Comparison of ENCODE assay signal across 26 cellular contexts in the genomic region with DNA sequence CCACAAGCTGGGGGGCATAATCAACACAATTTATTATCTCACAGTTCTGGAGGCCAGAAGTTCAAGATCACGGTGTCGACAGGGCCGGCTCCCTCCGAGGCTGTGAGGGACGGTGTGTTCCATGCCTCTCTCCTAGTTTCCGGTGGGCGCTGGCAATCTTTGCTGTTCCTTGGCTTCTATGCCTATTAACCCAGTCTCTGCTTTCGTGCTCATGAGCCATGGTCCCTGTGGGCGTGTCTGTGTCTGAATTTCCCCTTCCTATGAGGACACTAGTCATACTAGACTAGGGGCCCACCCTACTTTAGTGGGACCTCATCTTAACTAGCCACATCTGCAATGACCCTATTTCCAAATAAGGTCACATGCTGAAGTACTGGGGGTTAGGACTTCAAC. TPM values are rescaled to one million over a fixed set of nuclear protein-coding genes. Genes with fewer than 3 reads are reported as not detected.
DNase-seq lines count a peak whose midpoint lies in the region; ATAC-seq and TF ChIP-seq lines count a peak whose summit lies in the region.
"Had no signal": no experiment of that assay in that cellular context is flagged by ENCODE, and none has a peak within 500 bp of the region (broad histone marks: within the 10 kb centered on the region; RNA-seq: fewer than 3 reads in every experiment).

No MANE protein-coding gene starts in this region.

- H3K27me3 Mint-ChIP-seq in activated T-cell treated with anti-CD3 and anti-CD28 coated beads, Interleukin-2, amount 50 U/mL, for 24 hours, result no peaks in the 10 kb centered on the region
- peaks cover 2% of the 10 kb centered on the region for H3K27me3 Mint-ChIP-seq in activated T-helper 1 cell treated with anti-CD3 and anti-CD28 coated beads, Interleukin-12 subunit alpha, Interleukin-12 subunit beta, Interleukin-2, Interleukin-4 antibody, amounts not matched to agents 30 ng/mL and 10 ng/mL and 1 ng/mL, durations not matched to agents 14 hours and 24 hours and 36 hours (ENCODE audit: insufficient read depth)
- H3K27me3 Mint-ChIP-seq: activated CD4-positive, alpha-beta T cell treated with anti-CD3 and anti-CD28 coated beads, Interleukin-2, amount 10 ng/mL, durations not matched to agents 24 days and 14 days; B cell; progenitor cell of endocrine pancreas had no signal

- H3K4me1 ChIP-seq in heart left ventricle (peaks cover 30 to 95% (median 90%) of the 10 kb centered on the region in 12 donors), psoas muscle (peaks cover 91% of the 10 kb centered on the region), upper lobe of right lung (peaks cover 29% of the 10 kb centered on the region), thyroid gland (peaks cover 9 to 11% of the 10 kb centered on the region in 2 donors)

- H3K4me1 Mint-ChIP-seq in activated T-cell treated with anti-CD3 and anti-CD28 coated beads, Interleukin-2, amount 50 U/mL, for 24 hours (ENCODE audit: low read depth), result peaks cover 63% of the 10 kb centered on the region
- H3K4me1 Mint-ChIP-seq in activated T-helper 1 cell treated with anti-CD3 and anti-CD28 coated beads, Interleukin-12 subunit alpha, Interleukin-12 subunit beta, Interleukin-2, Interleukin-4 antibody, amounts not matched to agents 30 ng/mL and 10 ng/mL and 1 ng/mL, durations not matched to agents 14 hours and 24 hours and 36 hours (ENCODE audit: low read depth), result peaks cover 25% of the 10 kb centered on the region

- DNase-seq in heart left ventricle (peak in 1 of 5 donors; percentile 54), cardiac septum (ENCODE audit: low spot score) (no peak), left cardiac atrium (peak; percentile 70), psoas muscle (peak in 1 of 2 donors; percentile 63), upper lobe of right lung (no peak), thyroid gland (no peak)
- DNase-seq in activated T-cell treated with anti-CD3 and anti-CD28 coated beads, Interleukin-2, amount 50 U/mL, for 24 hours, result no peak
- no peak for DNase-seq in activated T-helper 1 cell treated with anti-CD3 and anti-CD28 coated beads, Interleukin-12 subunit alpha, Interleukin-12 subunit beta, Interleukin-2, Interleukin-4 antibody, amounts not matched to agents 30 ng/mL and 10 ng/mL and 1 ng/mL, durations not matched to agents 14 hours and 24 hours and 36 hours (ENCODE audit: low spot score)
- DNase-seq: activated CD4-positive, alpha-beta T cell treated with anti-CD3 and anti-CD28 coated beads, Interleukin-2, amount 10 ng/mL, durations not matched to agents 24 days and 14 days; activated effector memory CD4-positive, alpha-beta T cell treated with anti-CD3 and anti-CD28 coated beads, Interleukin-2, amount 50 U/mL, for 16 hours; brain microvascular endothelial cell; COR-L47; cortex of kidney; DMS79; esophagus squamous epithelium; IMR-90; NCI-H1105; NCI-H1930; NCI-H446; small intestine; stimulated activated CD4-positive, alpha-beta T cell treated with anti-CD3 and anti-CD28 coated beads, Interleukin-2, amount 100 ng/mL, for 24 hours; WERI-Rb-1 had no signal

- no peak overlapping the region for H3K27ac Mint-ChIP-seq in activated T-cell treated with anti-CD3 and anti-CD28 coated beads, Interleukin-2, amount 50 U/mL, for 24 hours
- no peak overlapping the region for H3K27ac Mint-ChIP-seq in activated T-helper 1 cell treated with anti-CD3 and anti-CD28 coated beads, Interleukin-12 subunit alpha, Interleukin-12 subunit beta, Interleukin-2, Interleukin-4 antibody, amounts not matched to agents 30 ng/mL and 10 ng/mL and 1 ng/mL, durations not matched to agents 14 hours and 24 hours and 36 hours
- H3K27ac Mint-ChIP-seq: activated CD4-positive, alpha-beta T cell treated with anti-CD3 and anti-CD28 coated beads, Interleukin-2, amount 10 ng/mL, durations not matched to agents 24 days and 14 days; B cell; progenitor cell of endocrine pancreas had no signal

- peak; percentile 6 to 41 (median 29) for ATAC-seq in heart left ventricle
- peak in 1 of 2 donors; percentile 10 for ATAC-seq in left cardiac atrium
- peak in 3 of 4 donors; percentile 18 to 25 (median 22) for ATAC-seq in psoas muscle
- ATAC-seq in upper lobe of right lung, result peak; percentile 73
- ATAC-seq: A549 had no signal

- WGBS in heart left ventricle, 4 donors, result 36 to 48% (median 41%) methylated on average over 9 of the region's 9 CpGs
- WGBS in psoas muscle, 3 donors, result 34 to 69% (median 42%) methylated on average over 9 of the region's 9 CpGs
- WGBS in thyroid gland, 2 donors, result 88 to 96% methylated on average over 9 of the region's 9 CpGs

- peaks cover 4% of the 10 kb centered on the region for H3K36me3 Mint-ChIP-seq in activated T-cell treated with anti-CD3 and anti-CD28 coated beads, Interleukin-2, amount 50 U/mL, for 24 hours (ENCODE audit: low read depth)
- peaks cover 4% of the 10 kb centered on the region for H3K36me3 Mint-ChIP-seq in activated T-helper 1 cell treated with anti-CD3 and anti-CD28 coated beads, Interleukin-12 subunit alpha, Interleukin-12 subunit beta, Interleukin-2, Interleukin-4 antibody, amounts not matched to agents 30 ng/mL and 10 ng/mL and 1 ng/mL, durations not matched to agents 14 hours and 24 hours and 36 hours (ENCODE audit: low read depth)

- no peak overlapping the region for H3K4me3 ChIP-seq in heart left ventricle
- H3K4me3 ChIP-seq in psoas muscle, result no peak overlapping the region
- no peak overlapping the region for H3K4me3 ChIP-seq in upper lobe of right lung
- no peak overlapping the region for H3K4me3 ChIP-seq in thyroid gland (replicated peaks in 1 of 3)
- H3K4me3 ChIP-seq: A549, esophagus squamous epithelium had no signal

- H3K36me3 ChIP-seq in heart left ventricle, result no peaks in the 10 kb centered on the region
- no peaks in the 10 kb centered on the region for H3K36me3 ChIP-seq in psoas muscle (ENCODE audit: insufficient read depth in 1 of 2, low read depth in 1 of 2)
- no peaks in the 10 kb centered on the region for H3K36me3 ChIP-seq in upper lobe of right lung
- no peaks in the 10 kb centered on the region for H3K36me3 ChIP-seq in thyroid gland
- H3K36me3 ChIP-seq: esophagus squamous epithelium had no signal

- H3K9me3 Mint-ChIP-seq in activated T-cell treated with anti-CD3 and anti-CD28 coated beads, Interleukin-2, amount 50 U/mL, for 24 hours, result no peaks in the 10 kb centered on the region
- no peaks in the 10 kb centered on the region for H3K9me3 Mint-ChIP-seq in activated T-helper 1 cell treated with anti-CD3 and anti-CD28 coated beads, Interleukin-12 subunit alpha, Interleukin-12 subunit beta, Interleukin-2, Interleukin-4 antibody, amounts not matched to agents 30 ng/mL and 10 ng/mL and 1 ng/mL, durations not matched to agents 14 hours and 24 hours and 36 hours
- H3K9me3 Mint-ChIP-seq: activated CD4-positive, alpha-beta T cell treated with anti-CD3 and anti-CD28 coated beads, Interleukin-2, amount 10 ng/mL, durations not matched to agents 24 days and 14 days; neural crest cell had no signal

- H3K27ac ChIP-seq in heart left ventricle, result peak overlapping the region in 10 of 12 donors; percentile 12 to 97 (median 64)
- peak overlapping the region; percentile 79 for H3K27ac ChIP-seq in psoas muscle
- H3K27ac ChIP-seq in upper lobe of right lung, result no peak overlapping the region
- no peak overlapping the region for H3K27ac ChIP-seq in thyroid gland
- H3K27ac ChIP-seq: A549, brain microvascular endothelial cell, esophagus squamous epithelium, WERI-Rb-1 had no signal

- no peaks in the 10 kb centered on the region for H3K27me3 ChIP-seq in heart left ventricle
- H3K27me3 ChIP-seq in psoas muscle (ENCODE audit: insufficient read depth in 3 of 3, low read length in 2 of 3), result no peaks in the 10 kb centered on the region
- no peaks in the 10 kb centered on the region for H3K27me3 ChIP-seq in upper lobe of right lung
- no peaks in the 10 kb centered on the region for H3K27me3 ChIP-seq in thyroid gland
- H3K27me3 ChIP-seq: brain microvascular endothelial cell, esophagus squamous epithelium had no signal

- no peak for TF ChIP-seq CTCF in heart left ventricle (IDR thresholded peaks at IDR 0.05)
- no peak for TF ChIP-seq CTCF in psoas muscle (IDR thresholded peaks at IDR 0.05)
- TF ChIP-seq CTCF in upper lobe of right lung (IDR thresholded peaks at IDR 0.05), result no peak
- TF ChIP-seq CTCF in thyroid gland (IDR thresholded peaks at IDR 0.05), result no peak

- no peak for TF ChIP-seq POLR2A in heart left ventricle (IDR thresholded peaks at IDR 0.05)
- no peak for TF ChIP-seq POLR2A in thyroid gland (IDR thresholded peaks at IDR 0.05)

- intact Hi-C loops in heart left ventricle (cut with DNase I), result no loop called here
- intact Hi-C loops in cardiac septum (cut with DNase I), result no loop called here
- intact Hi-C loops in left cardiac atrium (cut with DNase I), result no loop called here
- intact Hi-C loops in psoas muscle (cut with DNase I), result no loop called here
- intact Hi-C loops in upper lobe of right lung (cut with DNase I), result no loop called here
- intact Hi-C loops in thyroid gland (cut with DNase I), result no loop called here
- intact Hi-C loops in activated T-helper 1 cell treated with anti-CD3 and anti-CD28 coated beads, Interleukin-12 subunit alpha, Interleukin-12 subunit beta, Interleukin-2, Interleukin-4 antibody, amounts not matched to agents 30 ng/mL and 10 ng/mL and 1 ng/mL, durations not matched to agents 14 hours and 24 hours and 36 hours (cut with micrococcal nuclease), result no loop called here

- H3K9me3 ChIP-seq in heart left ventricle (no peaks in the 10 kb centered on the region), psoas muscle (no peaks in the 10 kb centered on the region), upper lobe of right lung (no peaks in the 10 kb centered on the region), thyroid gland (no peaks in the 10 kb centered on the region)
- H3K9me3 ChIP-seq: A549, esophagus squamous epithelium had no signal

- H3K4me3 Mint-ChIP-seq in activated T-cell treated with anti-CD3 and anti-CD28 coated beads, Interleukin-2, amount 50 U/mL, for 24 hours, result no peak overlapping the region
- no peak overlapping the region for H3K4me3 Mint-ChIP-seq in activated T-helper 1 cell treated with anti-CD3 and anti-CD28 coated beads, Interleukin-12 subunit alpha, Interleukin-12 subunit beta, Interleukin-2, Interleukin-4 antibody, amounts not matched to agents 30 ng/mL and 10 ng/mL and 1 ng/mL, durations not matched to agents 14 hours and 24 hours and 36 hours
- H3K4me3 Mint-ChIP-seq: activated CD4-positive, alpha-beta T cell treated with anti-CD3 and anti-CD28 coated beads, Interleukin-2, amount 10 ng/mL, durations not matched to agents 24 days and 14 days; B cell; neural crest cell had no signal

RNA-seq across cellular contexts. Expression of a gene that starts 29.4 kb away (rescaled TPM):
- total RNA-seq in heart left ventricle (100 to 1,000 TPM; 102 to 244 (median 143) TPM), cardiac septum (218 TPM), left cardiac atrium (100 to 1,000 TPM; 123 to 139 TPM), psoas muscle (100 to 1,000 TPM in 2 of 4 donors, 10 to 100 TPM in 2; 74.7 to 166 (median 99.6) TPM), upper lobe of right lung (64.3 TPM), thyroid gland (10 to 100 TPM; 31.3 to 58.5 (median 41.0) TPM)
- polyA plus RNA-seq in heart left ventricle (100 to 1,000 TPM in 1 of 2 donors, 10 to 100 TPM in 1; 43.2 to 205 TPM), psoas muscle (10 to 100 TPM; 18.1 to 78.5 (median 26.0) TPM)
- 28.3 and 29.2 TPM in 2 replicates for total RNA-seq in activated T-helper 1 cell treated with anti-CD3 and anti-CD28 coated beads, Interleukin-12 subunit alpha, Interleukin-12 subunit beta, Interleukin-2, Interleukin-4 antibody, amounts not matched to agents 30 ng/mL and 10 ng/mL and 1 ng/mL, durations not matched to agents 14 hours and 24 hours and 36 hours

Comparison
In these comparisons a context has a peak if more than half of its experiments do, and no peak if none do; other contexts are left out.
1. H3K27ac ChIP-seq: peak in heart left ventricle (10 of 12) and psoas muscle (single experiment); none in upper lobe of right lung (single experiment) and thyroid gland (0 of 3).